ENCODE assay signal across 8 cellular contexts in genomic region chr1:158830904-158831507, GRCh38. TPM values are rescaled to one million over a fixed set of nuclear protein-coding genes. Genes with fewer than 3 reads are reported as not detected.
DNase-seq lines count a peak whose midpoint lies in the region; ATAC-seq, FAIRE-seq and TF ChIP-seq lines count a peak whose summit lies in the region.

MNDA (plus strand) TSS chr1:158831351; CDS start chr1:158842154, 10,803 bp downstream.

- ATAC-seq in GM19468 (IDR thresholded peaks at IDR 0.05; ENCODE audit: extremely low read depth, unreplicated experiment) (peak; percentile 92), HG03457 (IDR thresholded peaks at IDR 0.05; ENCODE audit: unreplicated experiment) (peak; percentile 85), left cardiac atrium (peak; percentile 55 to 56)

- no peak for TF ChIP-seq CTCF in GM10266 (IDR thresholded peaks at IDR 0.05; ENCODE audit: control insufficient read depth, insufficient read depth, low read depth, missing control alignments)

- intact Hi-C loops in left cardiac atrium (cut with DNase I): no loop called here

- peak; percentile 20 for DNase-seq in GM10266 (ENCODE audit: extremely low spot score)
- DNase-seq in left cardiac atrium: no peak
- DNase-seq in NCI-H1048 (lab: John Stamatoyannopoulos, UW): no peak
- no peak for DNase-seq in activated T-cell treated with anti-CD3 and anti-CD28 coated beads, Interleukin-2, amount 50 U/mL, for 48 hours
- no peak for DNase-seq in frontal cortex (ENCODE audit: low spot score in 2 of 2)
- no peak for DNase-seq in activated effector memory CD4-positive, alpha-beta T cell treated with anti-CD3 and anti-CD28 coated beads, Interleukin-2, amount 50 U/mL, for 16 hours

- no peak for FAIRE-seq in frontal cortex (lab: Jason Lieb, UNC)

RNA-seq across cellular contexts. Expression of gene MNDA, which starts in this region (rescaled TPM):
- 1 to 10 TPM; 5.2 to 9.5 TPM for total RNA-seq in left cardiac atrium
- total RNA-seq in frontal cortex: 2.0 TPM
